Comparison of ENCODE assay signal across 37 cellular contexts in the genomic region with DNA sequence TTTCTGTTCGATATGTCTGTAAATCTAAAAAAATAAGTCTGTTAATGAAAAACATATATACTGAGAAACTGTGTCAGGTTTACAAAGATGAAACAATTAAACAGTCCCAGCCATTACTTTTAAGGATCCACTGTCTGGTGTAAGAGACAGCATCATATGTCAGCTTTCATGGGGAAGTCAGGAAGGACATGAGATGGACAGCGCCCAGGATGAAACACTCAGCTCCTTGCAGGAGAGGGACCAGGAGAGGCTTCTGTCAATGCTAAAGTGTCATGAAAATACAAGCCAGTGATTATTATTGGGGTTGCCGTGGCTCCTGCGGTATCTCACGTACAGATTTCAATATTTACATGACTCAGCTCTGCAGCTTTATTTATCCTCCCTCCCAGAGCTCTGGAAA.
"Had no signal": no experiment of that assay in that cellular context is flagged by ENCODE, and none has a peak within 500 bp of the region (broad histone marks: within the 10 kb centered on the region; RNA-seq: fewer than 3 reads in every experiment).

No MANE protein-coding gene starts in this region.

- H3K4me3 ChIP-seq: ascending aorta, cardiac muscle cell had no signal

- H3K27me3 Mint-ChIP-seq: activated CD4-positive, alpha-beta memory T cell treated with anti-CD3 and anti-CD28 coated beads, Interleukin-2, amount 10 ng/mL, durations not matched to agents 7 days and 5 days; activated naive CD4-positive, alpha-beta T cell treated with anti-CD3 and anti-CD28 coated beads, Interleukin-2, amount 10 ng/mL, durations not matched to agents 7 days and 5 days; activated naive CD8-positive, alpha-beta T cell had no signal

- H3K4me3 Mint-ChIP-seq: activated CD4-positive, alpha-beta memory T cell treated with anti-CD3 and anti-CD28 coated beads, Interleukin-2, amount 10 ng/mL, durations not matched to agents 7 days and 5 days; activated CD4-positive, alpha-beta T cell treated with anti-CD3 and anti-CD28 coated beads for 36 hours; activated CD4-positive, alpha-beta T cell treated with anti-CD3 and anti-CD28 coated beads, Interleukin-2, amount 10 ng/mL, durations not matched to agents 7 days and 5 days; activated CD8-positive, alpha-beta memory T cell treated with anti-CD3 and anti-CD28 coated beads, Interleukin-2, amount 10 ng/mL, durations not matched to agents 7 days and 5 days; activated CD8-positive, alpha-beta T cell treated with anti-CD3 and anti-CD28 coated beads, Interleukin-2, amount 10 ng/mL, durations not matched to agents 7 days and 5 days; activated naive CD4-positive, alpha-beta T cell treated with anti-CD3 and anti-CD28 coated beads, Interleukin-2, amount 10 ng/mL, durations not matched to agents 7 days and 5 days; activated naive CD4-positive, alpha-beta T cell treated with anti-CD3 and anti-CD28 coated beads, Interleukin-2, amount 50 U/mL, for 24 hours; activated naive CD8-positive, alpha-beta T cell; activated naive CD8-positive, alpha-beta T cell treated with anti-CD3 and anti-CD28 coated beads, Interleukin-2, amount 10 ng/mL, durations not matched to agents 7 days and 5 days; activated naive CD8-positive, alpha-beta T cell treated with anti-CD3 and anti-CD28 coated beads, Interleukin-2, amount 50 U/mL, for 24 hours; activated T-cell treated with anti-CD3 and anti-CD28 coated beads, Interleukin-2, amount 50 U/mL, for 24 hours; brain; central memory CD8-positive, alpha-beta T cell; T-helper 1 cell treated with Interleukin-12 subunit alpha and Interleukin-12 subunit beta and Interleukin-4 antibody, amounts not matched to agents 30 μg/mL and 1 μg/mL, for 36 hours; T-helper 2 cell treated with Interferon-gamma antibody and Interleukin-4, amounts not matched to agents 5 μg/mL and 100 μg/mL, for 36 hours had no signal

- H3K27ac Mint-ChIP-seq: activated CD4-positive, alpha-beta memory T cell treated with anti-CD3 and anti-CD28 coated beads, Interleukin-2, amount 10 ng/mL, durations not matched to agents 7 days and 5 days; activated CD4-positive, alpha-beta T cell treated with anti-CD3 and anti-CD28 coated beads for 36 hours; activated CD4-positive, alpha-beta T cell treated with anti-CD3 and anti-CD28 coated beads, Interleukin-2, amount 10 ng/mL, durations not matched to agents 7 days and 5 days; activated CD8-positive, alpha-beta memory T cell treated with anti-CD3 and anti-CD28 coated beads, Interleukin-2, amount 10 ng/mL, durations not matched to agents 7 days and 5 days; activated CD8-positive, alpha-beta T cell treated with anti-CD3 and anti-CD28 coated beads, Interleukin-2, amount 10 ng/mL, durations not matched to agents 7 days and 5 days; activated naive CD4-positive, alpha-beta T cell treated with anti-CD3 and anti-CD28 coated beads, Interleukin-2, amount 10 ng/mL, durations not matched to agents 7 days and 5 days; activated naive CD4-positive, alpha-beta T cell treated with anti-CD3 and anti-CD28 coated beads, Interleukin-2, amount 50 U/mL, for 24 hours; activated naive CD8-positive, alpha-beta T cell; activated naive CD8-positive, alpha-beta T cell treated with anti-CD3 and anti-CD28 coated beads, Interleukin-2, amount 10 ng/mL, durations not matched to agents 7 days and 5 days; activated naive CD8-positive, alpha-beta T cell treated with anti-CD3 and anti-CD28 coated beads, Interleukin-2, amount 50 U/mL, for 24 hours; activated T-cell treated with anti-CD3 and anti-CD28 coated beads, Interleukin-2, amount 50 U/mL, for 24 hours; activated T-helper 2 cell treated with anti-CD3 and anti-CD28 coated beads, Interferon-gamma antibody, Interleukin-2, Interleukin-4, amounts not matched to agents 10 μg/mL and 5 μg/mL and 100 μg/mL, durations not matched to agents 14 hours and 24 hours and 36 hours; brain; T-helper 1 cell treated with Interleukin-12 subunit alpha and Interleukin-12 subunit beta and Interleukin-4 antibody, amounts not matched to agents 30 μg/mL and 1 μg/mL, for 36 hours; T-helper 2 cell treated with Interferon-gamma antibody and Interleukin-4, amounts not matched to agents 5 μg/mL and 100 μg/mL, for 36 hours had no signal

- H3K36me3 Mint-ChIP-seq: activated CD8-positive, alpha-beta memory T cell treated with anti-CD3 and anti-CD28 coated beads, Interleukin-2, amount 10 ng/mL, durations not matched to agents 7 days and 5 days; activated naive CD4-positive, alpha-beta T cell treated with anti-CD3 and anti-CD28 coated beads, Interleukin-2, amount 10 ng/mL, durations not matched to agents 7 days and 5 days; activated naive CD4-positive, alpha-beta T cell treated with anti-CD3 and anti-CD28 coated beads, Interleukin-2, amount 50 U/mL, for 24 hours; activated naive CD8-positive, alpha-beta T cell; activated naive CD8-positive, alpha-beta T cell treated with anti-CD3 and anti-CD28 coated beads, Interleukin-2, amount 10 ng/mL, durations not matched to agents 7 days and 5 days; brain had no signal

- ATAC-seq: activated CD4-positive, alpha-beta T cell treated with anti-CD3 and anti-CD28 coated beads for 36 hours; activated CD4-positive, CD25-positive, alpha-beta regulatory T cell treated with anti-CD3 and anti-CD28 coated beads, Interleukin-2, amount 50 U/mL, for 24 hours; activated CD8-positive, alpha-beta memory T cell treated with anti-CD3 and anti-CD28 coated beads, Interleukin-2, amount 10 ng/mL, durations not matched to agents 7 days and 5 days; activated CD8-positive, alpha-beta T cell treated with anti-CD3 and anti-CD28 coated beads, Interleukin-2, amount 10 ng/mL, durations not matched to agents 7 days and 5 days; activated naive CD8-positive, alpha-beta T cell treated with anti-CD3 and anti-CD28 coated beads, Interleukin-2, amount 50 U/mL, for 24 hours had no signal

- H3K4me1 Mint-ChIP-seq: activated CD4-positive, alpha-beta memory T cell treated with anti-CD3 and anti-CD28 coated beads, Interleukin-2, amount 10 ng/mL, durations not matched to agents 7 days and 5 days; activated CD4-positive, alpha-beta T cell treated with anti-CD3 and anti-CD28 coated beads for 36 hours; activated CD4-positive, alpha-beta T cell treated with anti-CD3 and anti-CD28 coated beads, Interleukin-2, amount 10 ng/mL, durations not matched to agents 7 days and 5 days; activated CD8-positive, alpha-beta memory T cell treated with anti-CD3 and anti-CD28 coated beads, Interleukin-2, amount 10 ng/mL, durations not matched to agents 7 days and 5 days; activated naive CD4-positive, alpha-beta T cell treated with anti-CD3 and anti-CD28 coated beads, Interleukin-2, amount 10 ng/mL, durations not matched to agents 7 days and 5 days; activated naive CD4-positive, alpha-beta T cell treated with anti-CD3 and anti-CD28 coated beads, Interleukin-2, amount 50 U/mL, for 24 hours; activated naive CD8-positive, alpha-beta T cell treated with anti-CD3 and anti-CD28 coated beads, Interleukin-2, amount 10 ng/mL, durations not matched to agents 7 days and 5 days; activated naive CD8-positive, alpha-beta T cell treated with anti-CD3 and anti-CD28 coated beads, Interleukin-2, amount 50 U/mL, for 24 hours; central memory CD8-positive, alpha-beta T cell had no signal

- H3K36me3 ChIP-seq: ascending aorta, cardiac muscle cell had no signal

- H3K4me1 ChIP-seq: ascending aorta had no signal

- H3K27ac ChIP-seq: ascending aorta, cardiac muscle cell, VCaP had no signal

- H3K27me3 ChIP-seq: ascending aorta, cardiac muscle cell had no signal

- H3K9me3 Mint-ChIP-seq: activated CD4-positive, alpha-beta T cell treated with anti-CD3 and anti-CD28 coated beads, Interleukin-2, amount 10 ng/mL, durations not matched to agents 7 days and 5 days; activated naive CD4-positive, alpha-beta T cell treated with anti-CD3 and anti-CD28 coated beads, Interleukin-2, amount 10 ng/mL, durations not matched to agents 7 days and 5 days; activated T-helper 2 cell treated with anti-CD3 and anti-CD28 coated beads, Interferon-gamma antibody, Interleukin-2, Interleukin-4, amounts not matched to agents 10 μg/mL and 5 μg/mL and 100 μg/mL, durations not matched to agents 14 hours and 24 hours and 36 hours; central memory CD8-positive, alpha-beta T cell had no signal

- DNase-seq: activated CD4-positive, alpha-beta memory T cell treated with anti-CD3 and anti-CD28 coated beads, Interleukin-2, amount 10 ng/mL, durations not matched to agents 7 days and 5 days; activated CD4-positive, alpha-beta T cell treated with anti-CD3 and anti-CD28 coated beads for 1 hour; activated CD4-positive, alpha-beta T cell treated with anti-CD3 and anti-CD28 coated beads for 36 hours; activated CD4-positive, alpha-beta T cell treated with anti-CD3 and anti-CD28 coated beads for 48 hours; activated CD4-positive, alpha-beta T cell treated with anti-CD3 and anti-CD28 coated beads, Interleukin-2, amount 10 ng/mL, durations not matched to agents 7 days and 5 days; activated CD4-positive, alpha-beta T cell treated with anti-CD3 and anti-CD28 coated beads, Interleukin-2, amount 50 U/mL, for 48 hours; activated CD4-positive, CD25-positive, alpha-beta regulatory T cell; activated CD8-positive, alpha-beta memory T cell treated with anti-CD3 and anti-CD28 coated beads for 24 hours; activated CD8-positive, alpha-beta memory T cell treated with anti-CD3 and anti-CD28 coated beads, Interleukin-2, amount 10 ng/mL, durations not matched to agents 7 days and 5 days; activated CD8-positive, alpha-beta memory T cell treated with anti-CD3 and anti-CD28 coated beads, Interleukin-2, amount 50 U/mL, for 48 hours; activated CD8-positive, alpha-beta T cell treated with anti-CD3 and anti-CD28 coated beads, Interleukin-2, amount 10 ng/mL, durations not matched to agents 7 days and 5 days; activated effector memory CD4-positive, alpha-beta T cell treated with Interleukin-2 at 50 U/mL for 16 hours; activated gamma-delta T cell; activated naive CD4-positive, alpha-beta T cell treated with anti-CD3 and anti-CD28 coated beads, Interleukin-2, amount 10 ng/mL, durations not matched to agents 7 days and 5 days; activated naive CD4-positive, alpha-beta T cell treated with Interleukin-2 at 50 U/mL for 16 hours; activated naive CD8-positive, alpha-beta T cell treated with anti-CD3 and anti-CD28 coated beads, Interleukin-2, amount 10 ng/mL, durations not matched to agents 7 days and 5 days; activated naive CD8-positive, alpha-beta T cell treated with anti-CD3 and anti-CD28 coated beads, Interleukin-2, amount 50 U/mL, for 24 hours; activated T-cell treated with anti-CD3 and anti-CD28 coated beads, Interleukin-2, amount 50 U/mL, for 24 hours; activated T-cell treated with anti-CD3 and anti-CD28 coated beads, Interleukin-2, amount 50 U/mL, for 48 hours; amygdala; anterior cingulate cortex; caudate nucleus; cerebellar nuclear complex; T-helper 1 cell; T-helper 2 cell; T-helper 9 cell had no signal
